Comparison of ENCODE assay signal across 8 cellular contexts in the genomic region with DNA sequence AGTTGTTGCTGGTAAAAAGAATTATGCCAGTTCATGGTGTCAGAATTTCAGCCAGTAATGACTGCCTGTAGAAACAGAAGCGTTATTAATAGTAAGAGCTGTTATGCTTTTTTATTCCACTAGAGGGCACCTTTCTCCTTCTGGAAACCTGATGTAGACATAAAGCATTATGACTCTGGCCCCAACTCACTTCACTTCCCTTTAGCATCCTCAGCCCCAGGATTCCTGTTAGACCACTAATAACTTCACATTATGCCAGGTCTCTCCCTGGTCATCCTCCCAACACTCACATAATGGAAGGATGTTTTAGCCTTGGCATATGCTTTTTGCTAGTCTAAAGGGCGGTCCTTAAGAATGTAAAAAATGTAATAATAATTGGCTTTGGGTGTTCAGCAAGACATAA. TPM values are rescaled to one million over a fixed set of nuclear protein-coding genes. Genes with fewer than 3 reads are reported as not detected.
DNase-seq lines count a peak whose midpoint lies in the region; ATAC-seq, FAIRE-seq and TF ChIP-seq lines count a peak whose summit lies in the region.

No MANE protein-coding gene starts in this region.

- H3F3A ChIP-seq in GM23338 (replicated peaks; ENCODE audit: low read depth) = no peaks in the 10 kb centered on the region

- peaks cover 20% of the 10 kb centered on the region for H3K27me3 Mint-ChIP-seq in activated T-cell treated with anti-CD3 and anti-CD28 coated beads, Interleukin-2, amount 50 U/mL, for 72 hours (ENCODE audit: low read depth)
- H3K27me3 Mint-ChIP-seq in GM23338 (ENCODE audit: insufficient read depth, low read depth, poor library complexity) = peaks cover 3% of the 10 kb centered on the region
- peaks cover 6 to 19% of the 10 kb centered on the region in 2 donors for H3K27me3 Mint-ChIP-seq in effector memory CD8-positive, alpha-beta T cell

- H2AFZ ChIP-seq in GM23338 = no peak overlapping the region

- no peaks in the 10 kb centered on the region for H3K27me3 ChIP-seq in GM23338 (ENCODE audit: insufficient read depth)

- peak; percentile 23 to 57 for ATAC-seq in activated T-cell treated with anti-CD3 and anti-CD28 coated beads, Interleukin-2, amount 50 U/mL, for 72 hours (replicated peaks in 1 of 2)
- ATAC-seq in GM23338 = peak; percentile 59
- peak; percentile 73 for ATAC-seq in effector memory CD8-positive, alpha-beta T cell (replicated peaks)

- no peaks in the 10 kb centered on the region for H4K20me1 ChIP-seq in GM23338 (replicated peaks; ENCODE audit: insufficient read depth)

- H3K36me3 Mint-ChIP-seq in activated T-cell treated with anti-CD3 and anti-CD28 coated beads, Interleukin-2, amount 50 U/mL, for 72 hours (ENCODE audit: insufficient read depth in 2 of 2) = no peaks in the 10 kb centered on the region
- peaks cover 12% of the 10 kb centered on the region; the same call in 2 of the 3 replicates for H3K36me3 Mint-ChIP-seq in GM23338 (ENCODE audit: low read depth)
- H3K36me3 Mint-ChIP-seq in effector memory CD8-positive, alpha-beta T cell (ENCODE audit: insufficient read depth) = peaks cover 3% of the 10 kb centered on the region

- no peak overlapping the region for H3K4me3 ChIP-seq in GM23338

- H3K4me2 ChIP-seq in GM23338 = no peak overlapping the region

- DNase-seq in activated T-cell treated with anti-CD3 and anti-CD28 coated beads, Interleukin-2, amount 50 U/mL, for 72 hours = no peak
- DNase-seq in activated T-cell treated with anti-CD3 and anti-CD28 coated beads, Interleukin-2, amount 50 U/mL, for 1 hour = no peak
- peak; percentile 86 for DNase-seq in GM23338 (ENCODE audit: low spot score)
- peak; percentile 51 for DNase-seq in RCC 7860 (ENCODE audit: low spot score)
- DNase-seq in effector memory CD8-positive, alpha-beta T cell = peak in 1 of 3 experiments; percentile 4
- DNase-seq in myocyte (ENCODE audit: low read depth) = peak; percentile 77
- no peak for DNase-seq in activated naive CD4-positive, alpha-beta T cell (lab: John Stamatoyannopoulos, UW)

- no peaks in the 10 kb centered on the region for H3K9me3 Mint-ChIP-seq in activated T-cell treated with anti-CD3 and anti-CD28 coated beads, Interleukin-2, amount 50 U/mL, for 72 hours
- H3K9me3 Mint-ChIP-seq in GM23338 = peaks cover 13% of the 10 kb centered on the region; the same call in 2 of the 3 replicates
- no peaks in the 10 kb centered on the region for H3K9me3 Mint-ChIP-seq in effector memory CD8-positive, alpha-beta T cell

- no peak overlapping the region for H3K4me3 Mint-ChIP-seq in activated T-cell treated with anti-CD3 and anti-CD28 coated beads, Interleukin-2, amount 50 U/mL, for 72 hours
- H3K4me3 Mint-ChIP-seq in GM23338 = no peak overlapping the region
- no peak overlapping the region for H3K4me3 Mint-ChIP-seq in effector memory CD8-positive, alpha-beta T cell

- FAIRE-seq in RCC 7860 (lab: Jason Lieb, UNC) = peak; percentile 44

- TF ChIP-seq CTCF in GM23338 (conservative IDR thresholded peaks at IDR 0.05; ENCODE audit: low read depth in 2 of 2) (peak; percentile 73 to 83), LNCAP (IDR thresholded peaks at IDR 0.05) (peak; percentile 79)

- no peaks in the 10 kb centered on the region for H3K79me2 ChIP-seq in GM23338 (replicated peaks; ENCODE audit: insufficient read depth)

- peaks cover 40% of the 10 kb centered on the region for H3K4me1 Mint-ChIP-seq in activated T-cell treated with anti-CD3 and anti-CD28 coated beads, Interleukin-2, amount 50 U/mL, for 72 hours (ENCODE audit: low read depth)
- H3K4me1 Mint-ChIP-seq in GM23338 = peaks cover 23% of the 10 kb centered on the region
- peaks cover 0 to 8% of the 10 kb centered on the region in 2 donors for H3K4me1 Mint-ChIP-seq in effector memory CD8-positive, alpha-beta T cell (ENCODE audit: low read depth in 2 of 2)

- H3K27ac Mint-ChIP-seq in activated T-cell treated with anti-CD3 and anti-CD28 coated beads, Interleukin-2, amount 50 U/mL, for 72 hours = peak overlapping the region; percentile 52
- no peak overlapping the region for H3K27ac Mint-ChIP-seq in GM23338
- no peak overlapping the region for H3K27ac Mint-ChIP-seq in effector memory CD8-positive, alpha-beta T cell

- peaks cover 14% of the 10 kb centered on the region; the same call in 1 of the 2 replicates for H3K4me1 ChIP-seq in GM23338 (ENCODE audit: insufficient read depth)

- no peak overlapping the region for H3K27ac ChIP-seq in GM23338 (ENCODE audit: low read depth)

- H3K36me3 ChIP-seq in GM23338 (ENCODE audit: insufficient read depth) = no peaks in the 10 kb centered on the region

- H3K9me2 ChIP-seq in GM23338 (ENCODE audit: insufficient read depth) = no peaks in the 10 kb centered on the region

TF ChIP-seq in GM23338, 12 proteins besides CTCF, POLR2A, EP300 and RAD21 (continues in another document):
- TF ChIP-seq JUNB (IDR thresholded peaks at IDR 0.05; ENCODE audit: unreplicated experiment) (no peak), ZNF114 (CRISPR knock-in tag; IDR thresholded peaks at IDR 0.05) (no peak), STAT1 (IDR thresholded peaks at IDR 0.05; ENCODE audit: unreplicated experiment) (no peak), CREB1 (CRISPR knock-in tag; IDR thresholded peaks at IDR 0.05; ENCODE audit: low read depth) (no peak), POLR2AphosphoS5 (IDR thresholded peaks at IDR 0.05; ENCODE audit: low read depth) (no peak), EZH2 (IDR thresholded peaks at IDR 0.05; ENCODE audit: low read depth, unreplicated experiment) (no peak), NANOG (IDR thresholded peaks at IDR 0.05; ENCODE audit: borderline replicate concordance) (no peak), EZH2phosphoT487 (IDR thresholded peaks at IDR 0.05; ENCODE audit: unreplicated experiment) (no peak), ZNF331 (CRISPR knock-in tag; IDR thresholded peaks at IDR 0.05; ENCODE audit: low read depth) (no peak)
- TF ChIP-seq, protein P1, sequence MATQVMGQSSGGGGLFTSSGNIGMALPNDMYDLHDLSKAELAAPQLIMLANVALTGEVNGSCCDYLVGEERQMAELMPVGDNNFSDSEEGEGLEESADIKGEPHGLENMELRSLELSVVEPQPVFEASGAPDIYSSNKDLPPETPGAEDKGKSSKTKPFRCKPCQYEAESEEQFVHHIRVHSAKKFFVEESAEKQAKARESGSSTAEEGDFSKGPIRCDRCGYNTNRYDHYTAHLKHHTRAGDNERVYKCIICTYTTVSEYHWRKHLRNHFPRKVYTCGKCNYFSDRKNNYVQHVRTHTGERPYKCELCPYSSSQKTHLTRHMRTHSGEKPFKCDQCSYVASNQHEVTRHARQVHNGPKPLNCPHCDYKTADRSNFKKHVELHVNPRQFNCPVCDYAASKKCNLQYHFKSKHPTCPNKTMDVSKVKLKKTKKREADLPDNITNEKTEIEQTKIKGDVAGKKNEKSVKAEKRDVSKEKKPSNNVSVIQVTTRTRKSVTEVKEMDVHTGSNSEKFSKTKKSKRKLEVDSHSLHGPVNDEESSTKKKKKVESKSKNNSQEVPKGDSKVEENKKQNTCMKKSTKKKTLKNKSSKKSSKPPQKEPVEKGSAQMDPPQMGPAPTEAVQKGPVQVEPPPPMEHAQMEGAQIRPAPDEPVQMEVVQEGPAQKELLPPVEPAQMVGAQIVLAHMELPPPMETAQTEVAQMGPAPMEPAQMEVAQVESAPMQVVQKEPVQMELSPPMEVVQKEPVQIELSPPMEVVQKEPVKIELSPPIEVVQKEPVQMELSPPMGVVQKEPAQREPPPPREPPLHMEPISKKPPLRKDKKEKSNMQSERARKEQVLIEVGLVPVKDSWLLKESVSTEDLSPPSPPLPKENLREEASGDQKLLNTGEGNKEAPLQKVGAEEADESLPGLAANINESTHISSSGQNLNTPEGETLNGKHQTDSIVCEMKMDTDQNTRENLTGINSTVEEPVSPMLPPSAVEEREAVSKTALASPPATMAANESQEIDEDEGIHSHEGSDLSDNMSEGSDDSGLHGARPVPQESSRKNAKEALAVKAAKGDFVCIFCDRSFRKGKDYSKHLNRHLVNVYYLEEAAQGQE (IDR thresholded peaks at IDR 0.05; ENCODE audit: unreplicated experiment) = no peak
- TF ChIP-seq, protein P2, sequence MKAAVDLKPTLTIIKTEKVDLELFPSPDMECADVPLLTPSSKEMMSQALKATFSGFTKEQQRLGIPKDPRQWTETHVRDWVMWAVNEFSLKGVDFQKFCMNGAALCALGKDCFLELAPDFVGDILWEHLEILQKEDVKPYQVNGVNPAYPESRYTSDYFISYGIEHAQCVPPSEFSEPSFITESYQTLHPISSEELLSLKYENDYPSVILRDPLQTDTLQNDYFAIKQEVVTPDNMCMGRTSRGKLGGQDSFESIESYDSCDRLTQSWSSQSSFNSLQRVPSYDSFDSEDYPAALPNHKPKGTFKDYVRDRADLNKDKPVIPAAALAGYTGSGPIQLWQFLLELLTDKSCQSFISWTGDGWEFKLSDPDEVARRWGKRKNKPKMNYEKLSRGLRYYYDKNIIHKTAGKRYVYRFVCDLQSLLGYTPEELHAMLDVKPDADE (IDR thresholded peaks at IDR 0.05) = no peak

RNA-seq across cellular contexts. Expression of gene C18orf54, which starts 34.9 kb away (rescaled TPM):
- total RNA-seq in activated T-cell treated with anti-CD3 and anti-CD28 coated beads, Interleukin-2, amount 50 U/mL, for 72 hours = 10 to 100 TPM; 10.8 to 12.7 TPM
- total RNA-seq in GM23338 (2014; rRNA removed; shearing (Covaris generic)) = 29.6 and 35.0 TPM in 2 replicates
- polyA plus RNA-seq in GM23338 (2016; fragmentation: Nextera tagmentation; extraction: Ambion mirVana) = 11.1 and 13.9 TPM in 2 replicates
- total RNA-seq in myocyte = 1.8 and 3.0 TPM in 2 replicates
- 0.78 TPM for polyA plus RNA-seq in myocyte (2012)

RNA-seq across cellular contexts. Expression of gene STARD6, which starts 35.0 kb away (rescaled TPM):
- under 1 TPM in 1 of 2 donors, not detected in 1; 0.23 TPM for total RNA-seq in activated T-cell treated with anti-CD3 and anti-CD28 coated beads, Interleukin-2, amount 50 U/mL, for 72 hours
- total RNA-seq in GM23338 (2014; rRNA removed; shearing (Covaris generic)) = not detected in 2 replicates
- not detected in 2 replicates for polyA plus RNA-seq in GM23338 (2016; fragmentation: Nextera tagmentation; extraction: Ambion mirVana)
- not detected in 2 replicates for total RNA-seq in myocyte
- polyA plus RNA-seq in myocyte (2012) = not detected

Comparison
In these comparisons a context has a peak if more than half of its experiments do, and no peak if none do; other contexts are left out.
1. DNase-seq: peak in GM23338 (single experiment), RCC 7860 (single experiment) and myocyte (single experiment); none in activated T-cell treated with anti-CD3 and anti-CD28 coated beads, Interleukin-2, amount 50 U/mL, for 72 hours (0 of 2), activated T-cell treated with anti-CD3 and anti-CD28 coated beads, Interleukin-2, amount 50 U/mL, for 1 hour (single experiment) and activated naive CD4-positive, alpha-beta T cell (0 of 4).
2. Peak in every context shown above with its lines, with median percentiles within 50 percentile points of each other: ATAC-seq.